ENCODE assay signal across 18 cellular contexts in genomic region chr11:35905901-35906661, GRCh38. TPM values are rescaled to one million over a fixed set of nuclear protein-coding genes. Genes with fewer than 3 reads are reported as not detected.
DNase-seq lines count a peak whose midpoint lies in the region; ATAC-seq and TF ChIP-seq lines count a peak whose summit lies in the region.
"Had no signal": no experiment of that assay in that cellular context is flagged by ENCODE, and none has a peak within 500 bp of the region (broad histone marks: within the 10 kb centered on the region; RNA-seq: fewer than 3 reads in every experiment).

No MANE protein-coding gene starts in this region.

- DNase-seq in COLO829 (ENCODE audit: low spot score), result peak; percentile 78
- DNase-seq in SK-MEL-5 (ENCODE audit: low read depth, low spot score), result peak; percentile 92
- DNase-seq in fibroblast of gingiva (ENCODE audit: low read depth), result peak; percentile 22
- no peak for DNase-seq in osteoblast (ENCODE audit: insufficient read length, low spot score, missing footprints)
- DNase-seq in DMS53 (lab: John Stamatoyannopoulos, UW), result no peak
- DNase-seq in KG1 (lab: John Stamatoyannopoulos, UW), result no peak
- DNase-seq: activated CD4-positive, alpha-beta T cell treated with anti-CD3 and anti-CD28 coated beads for 4 hours; activated naive CD4-positive, alpha-beta T cell treated with anti-CD3 and anti-CD28 coated beads, Interleukin-2, amount 10 ng/mL, durations not matched to agents 7 days and 5 days; AML-193; NCI-H1048; ovary; stimulated activated CD4-positive, alpha-beta T cell treated with anti-CD3 and anti-CD28 coated beads, Interleukin-12 subunit alpha, Interleukin-12 subunit beta, amount 100 ng/mL, for 4 hours; stomach; T-helper 9 cell had no signal

- ATAC-seq in HG03432 (IDR thresholded peaks at IDR 0.05; ENCODE audit: unreplicated experiment) (no peak), HG03108 (IDR thresholded peaks at IDR 0.05; ENCODE audit: unreplicated experiment) (no peak)
- ATAC-seq: gastroesophageal sphincter, HCT116 had no signal

- H3K4me2 ChIP-seq in osteoblast (ENCODE audit: insufficient read depth, low read length), result no peak overlapping the region

- H3K27ac ChIP-seq in osteoblast (ENCODE audit: low read depth, low read length), result no peak overlapping the region
- H3K27ac ChIP-seq: ovary, stomach had no signal

- no peaks in the 10 kb centered on the region for H3K79me2 ChIP-seq in osteoblast (ENCODE audit: insufficient read depth, low read length)

- no peak for TF ChIP-seq CTCF in osteoblast (IDR thresholded peaks at IDR 0.05; ENCODE audit: extremely low read depth, low read depth, low read length)

- peak overlapping the region; percentile 56 for H2AFZ ChIP-seq in osteoblast (ENCODE audit: low read length)

- in situ Hi-C loops in SK-MEL-5 (cut with HindIII; ENCODE audit: low pct_unique_long_range_greater_than_20kb, low sequenced_read_pairs), result no loop called here

- H3K9me3 ChIP-seq in osteoblast (ENCODE audit: low read depth, low read length), result no peaks in the 10 kb centered on the region
- H3K9me3 ChIP-seq: ovary had no signal

- H4K20me1 ChIP-seq in osteoblast (ENCODE audit: insufficient read depth, low read length), result no peaks in the 10 kb centered on the region

- H3K27me3 ChIP-seq in osteoblast (ENCODE audit: insufficient read depth, low read length), result no peaks in the 10 kb centered on the region
- H3K27me3 ChIP-seq: gastroesophageal sphincter, ovary, stomach had no signal

- no peaks in the 10 kb centered on the region for H3K36me3 ChIP-seq in osteoblast (ENCODE audit: insufficient read depth, low read length)
- H3K36me3 ChIP-seq: gastroesophageal sphincter, ovary, stomach had no signal

- no peak overlapping the region for H3K4me3 ChIP-seq in osteoblast (ENCODE audit: insufficient read depth, low read length)
- H3K4me3 ChIP-seq: gastroesophageal sphincter, ovary, stomach had no signal

- H3K4me1 ChIP-seq in osteoblast (ENCODE audit: insufficient read depth, low read length), result peaks cover 5% of the 10 kb centered on the region

RNA-seq across cellular contexts. Expression of gene LDLRAD3, which starts 37.8 kb away (rescaled TPM):
- 28.6 and 30.0 TPM in 2 replicates for total RNA-seq in SK-MEL-5 (2014; rRNA removed; shearing (Covaris generic))
- polyA plus RNA-seq in SK-MEL-5 (2015; cell fraction: cytosol; rRNA removed), result 80.0 and 103 TPM in 2 replicates
- 27.7 and 30.2 TPM in 2 replicates for polyA plus RNA-seq in SK-MEL-5 (2015; cell fraction: nucleus; rRNA removed)
- total RNA-seq in osteoblast, result 8.5 and 10.5 TPM in 2 replicates

Comparison
In these comparisons a context has a peak if more than half of its experiments do, and no peak if none do; other contexts are left out.
1. DNase-seq: peak in COLO829 (single experiment), SK-MEL-5 (single experiment) and fibroblast of gingiva (single experiment); none in osteoblast (single experiment), DMS53 (single experiment) and KG1 (single experiment).